ENCODE assay signal across 1 cellular context in genomic region chr22:21652547-21653545, GRCh38.
TF ChIP-seq lines count a peak whose summit lies in the region.

No MANE protein-coding gene starts in this region.

TF ChIP-seq in H1, 55 proteins besides CTCF, POLR2A, EP300 and RAD21:
- TF ChIP-seq TEAD4 (IDR thresholded peaks at IDR 0.05; ENCODE audit: low read depth, low read length) (peak; percentile 90), HDAC2 (IDR thresholded peaks at IDR 0.05; ENCODE audit: borderline replicate concordance in 1 of 2, low read depth in 2 of 2, low read length in 2 of 2) (no peak), POLR2AphosphoS5 (IDR thresholded peaks at IDR 0.05; ENCODE audit: low read depth, low read length) (no peak; the same call in 1 of the 2 replicates), ASH2L (IDR thresholded peaks at IDR 0.05; ENCODE audit: low read length) (peak; percentile 11), SIRT6 (IDR thresholded peaks at IDR 0.05; ENCODE audit: low read length) (no peak), MAFK (IDR thresholded peaks at IDR 0.05; ENCODE audit: low read depth, low read length) (no peak), PHF8 (conservative IDR thresholded peaks at IDR 0.05; ENCODE audit: low read depth, low read length) (no peak; the same call in 1 of the 2 replicates), CBX8 (IDR thresholded peaks at IDR 0.05; ENCODE audit: borderline replicate concordance, low read depth, low read length) (no peak), BACH1 (IDR thresholded peaks at IDR 0.05; ENCODE audit: low read length) (no peak), JUND (IDR thresholded peaks at IDR 0.05; ENCODE audit: low read length) (no peak), KDM4A (IDR thresholded peaks at IDR 0.05; ENCODE audit: low read depth, low read length, severe bottlenecking) (peak; percentile 25), HDAC6 (IDR thresholded peaks at IDR 0.05; ENCODE audit: low read depth, low read length) (no peak), SUZ12 (IDR thresholded peaks at IDR 0.05; ENCODE audit: low read length) (no peak), NANOG (IDR thresholded peaks at IDR 0.05; ENCODE audit: insufficient read depth, low read depth, low read length, poor library complexity, severe bottlenecking) (no peak), USF2 (IDR thresholded peaks at IDR 0.05; ENCODE audit: low read length) (no peak), SP4 (IDR thresholded peaks at IDR 0.05; ENCODE audit: low read length) (no peak), FOSL1 (IDR thresholded peaks at IDR 0.05; ENCODE audit: insufficient read depth, low read depth, low read length) (no peak), YY1 (IDR thresholded peaks at IDR 0.05; ENCODE audit: low read depth, low read length) (no peak), SRF (IDR thresholded peaks at IDR 0.05; ENCODE audit: low read depth, low read length) (no peak), EZH2 (IDR thresholded peaks at IDR 0.05; ENCODE audit: low read depth, low read length, severe bottlenecking) (no peak), MAX (IDR thresholded peaks at IDR 0.05) (0 out of 2 replicates have a peak, but pooled peaks have one; percentile 19), TAF1 (IDR thresholded peaks at IDR 0.05; ENCODE audit: low read depth, low read length) (peak; percentile 3; the same call in 1 of the 2 replicates), KDM5A (IDR thresholded peaks at IDR 0.05; ENCODE audit: low read length) (no peak), TCF12 (IDR thresholded peaks at IDR 0.05; ENCODE audit: low read depth, low read length) (no peak), CREB1 (IDR thresholded peaks at IDR 0.05) (no peak), GABPA (IDR thresholded peaks at IDR 0.05; ENCODE audit: borderline replicate concordance, insufficient read depth, low read length) (no peak), JUN (IDR thresholded peaks at IDR 0.05; ENCODE audit: low read depth, low read length) (no peak), SP2 (IDR thresholded peaks at IDR 0.05; ENCODE audit: low read length) (no peak), E2F6 (IDR thresholded peaks at IDR 0.05) (no peak), ATF2 (IDR thresholded peaks at IDR 0.05; ENCODE audit: low read length) (no peak), KDM1A (IDR thresholded peaks at IDR 0.05; ENCODE audit: borderline replicate concordance, low read length) (no peak), RFX5 (IDR thresholded peaks at IDR 0.05; ENCODE audit: borderline replicate concordance, low read depth, low read length) (no peak), CHD1 (IDR thresholded peaks at IDR 0.05; ENCODE audit: low read depth, low read length) (no peak), EGR1 (IDR thresholded peaks at IDR 0.05; ENCODE audit: borderline replicate concordance, low read depth, low read length) (no peak), POU5F1 (IDR thresholded peaks at IDR 0.05; ENCODE audit: low read depth, low read length) (no peak), BCL11A (IDR thresholded peaks at IDR 0.05; ENCODE audit: low read depth in 2 of 2, low read length in 2 of 2) (no peak)
TF ChIP-seq in H1: peak in this region for 5.
